In the genomic region with DNA sequence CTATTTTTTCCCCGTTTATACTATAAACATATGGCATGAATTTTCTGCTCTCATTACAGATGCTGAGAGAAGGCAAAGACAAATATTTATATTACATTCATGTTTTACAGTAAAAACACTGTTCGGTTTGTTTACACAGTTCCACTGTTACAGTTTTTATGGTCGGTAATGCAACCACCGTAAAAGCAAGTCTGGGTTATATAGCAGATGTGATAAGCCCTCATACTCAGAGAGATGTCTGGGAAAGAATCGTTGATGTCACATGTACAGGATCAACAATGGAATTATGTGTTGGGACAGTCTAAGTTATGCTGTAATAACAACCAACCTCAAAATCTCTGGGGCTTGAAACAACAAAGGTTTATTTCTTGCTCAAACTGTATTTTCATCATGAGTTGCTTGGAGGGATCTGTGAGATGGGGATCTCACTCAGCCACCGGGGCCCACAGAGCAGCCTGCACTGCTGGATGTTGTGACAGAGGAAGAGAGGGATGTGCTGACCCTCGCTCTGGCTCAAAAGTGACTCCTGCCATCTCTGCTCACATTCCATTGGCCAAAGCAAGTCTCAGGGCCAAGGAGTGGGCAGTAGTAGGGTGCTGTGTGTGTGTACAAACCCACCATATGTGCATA, we compare ENCODE assay signal across 14 cellular contexts.
A peak's percentile ranks its signal among the peaks of the same experiment; 100 is the strongest.
DNase-seq lines count a peak whose midpoint lies in the region; ATAC-seq, FAIRE-seq and TF ChIP-seq lines count a peak whose summit lies in the region.
"Had no signal": no experiment of that assay in that cellular context is flagged by ENCODE, and none has a peak within 500 bp of the region (broad histone marks: within the 10 kb centered on the region; RNA-seq: fewer than 3 reads in every experiment).

No MANE protein-coding gene starts in this region.

- H3K27ac ChIP-seq in A549 (no peak overlapping the region), hepatocyte (peak overlapping the region; percentile 59)
- H3K27ac ChIP-seq: BLaER1 treated with 17β-estradiol and CSF1 and Interleukin-3, amounts not matched to agents 10 nM and 100 nM had no signal

- no peak for TF ChIP-seq EP300 in A549 (IDR thresholded peaks at IDR 0.05)

- H3K4me1 ChIP-seq in A549 (peaks cover 11% of the 10 kb centered on the region; the same call in 1 of the 3 replicates), hepatocyte (ENCODE audit: insufficient read depth) (peaks cover 10% of the 10 kb centered on the region)
- H3K4me1 ChIP-seq: BLaER1 treated with 17β-estradiol and CSF1 and Interleukin-3, amounts not matched to agents 10 nM and 100 nM had no signal

- no peak for TF ChIP-seq POLR2A in A549 (IDR thresholded peaks at IDR 0.05; ENCODE audit: low read length)

- TF ChIP-seq CTCF in A549 (IDR thresholded peaks at IDR 0.05), result no peak
- TF ChIP-seq CTCF in HFFc6 (IDR thresholded peaks at IDR 0.05), result no peak
- TF ChIP-seq CTCF in hepatocyte (IDR thresholded peaks at IDR 0.05; ENCODE audit: poor library complexity), result no peak

- ATAC-seq in A549, result peak; percentile 30 to 66; a peak in 4 of 6 replicates
- ATAC-seq in activated naive CD4-positive, alpha-beta T cell treated with anti-CD3 and anti-CD28 coated beads, Interleukin-2, amount 50 U/mL, for 72 hours, result no peak
- ATAC-seq in stimulated activated memory B cell treated with anti-CD40 and anti-IgM and Interleukin-4, amounts not matched to agents 10 μg/mL and 1 μg/mL and 100 μg/mL, for 72 hours, result no peak
- ATAC-seq in activated CD8-positive, alpha-beta T cell treated with anti-CD3 and anti-CD28 coated beads, Interleukin-2, amount 10 ng/mL, durations not matched to agents 7 days and 5 days, result no peak
- ATAC-seq: stimulated activated naive CD8-positive, alpha-beta T cell treated with anti-CD3 and anti-CD28 coated beads, Interleukin-15, Interleukin-2, amounts not matched to agents 100 U/mL and 50 U/mL, for 24 hours had no signal

- peaks cover 21% of the 10 kb centered on the region for H3K9me3 Mint-ChIP-seq in HFFc6
- H3K9me3 Mint-ChIP-seq in activated naive CD4-positive, alpha-beta T cell treated with anti-CD3 and anti-CD28 coated beads, Interleukin-2, amount 50 U/mL, for 72 hours, result no peaks in the 10 kb centered on the region
- no peaks in the 10 kb centered on the region for H3K9me3 Mint-ChIP-seq in stimulated activated memory B cell treated with anti-CD40 and anti-IgM and Interleukin-4, amounts not matched to agents 10 μg/mL and 1 μg/mL and 100 μg/mL, for 72 hours
- H3K9me3 Mint-ChIP-seq in activated CD8-positive, alpha-beta T cell treated with anti-CD3 and anti-CD28 coated beads, Interleukin-2, amount 10 ng/mL, durations not matched to agents 7 days and 5 days (ENCODE audit: insufficient read depth), result no peaks in the 10 kb centered on the region

- CTCF ChIA-PET in A549 (lab: Yijun Ruan, JAX), result interaction anchor here (1.2 kb wide), 1 partner anchor 15 kb away, joined by 4 read pairs; no protein-coding TSS in a partner anchor
- CTCF ChIA-PET in activated CD8-positive, alpha-beta T cell treated with anti-CD3 and anti-CD28 coated beads, Interleukin-2, amount 10 ng/mL, durations not matched to agents 7 days and 5 days (lab: Charles Lee), result no interaction called here

- peaks cover 3% of the 10 kb centered on the region; the same call in 1 of the 2 replicates for H3K27me3 Mint-ChIP-seq in HFFc6 (ENCODE audit: insufficient read depth)
- no peaks in the 10 kb centered on the region for H3K27me3 Mint-ChIP-seq in stimulated activated memory B cell treated with anti-CD40 and anti-IgM and Interleukin-4, amounts not matched to agents 10 μg/mL and 1 μg/mL and 100 μg/mL, for 72 hours
- no peaks in the 10 kb centered on the region for H3K27me3 Mint-ChIP-seq in activated CD8-positive, alpha-beta T cell treated with anti-CD3 and anti-CD28 coated beads, Interleukin-2, amount 10 ng/mL, durations not matched to agents 7 days and 5 days (ENCODE audit: low read depth)

- H4K20me1 ChIP-seq in hepatocyte (ENCODE audit: insufficient read depth, poor library complexity, severe bottlenecking), result no peaks in the 10 kb centered on the region
- H4K20me1 ChIP-seq: BLaER1 treated with 17β-estradiol and CSF1 and Interleukin-3, amounts not matched to agents 10 nM and 100 nM had no signal

- peak overlapping the region; percentile 36 for H3K4me2 ChIP-seq in A549
- H3K4me2 ChIP-seq in hepatocyte, result peak overlapping the region; percentile 56
- H3K4me2 ChIP-seq: BLaER1 treated with 17β-estradiol and CSF1 and Interleukin-3, amounts not matched to agents 10 nM and 100 nM had no signal

- H3K36me3 Mint-ChIP-seq in HFFc6 (ENCODE audit: low read depth), result no peaks in the 10 kb centered on the region
- H3K36me3 Mint-ChIP-seq in activated naive CD4-positive, alpha-beta T cell treated with anti-CD3 and anti-CD28 coated beads, Interleukin-2, amount 50 U/mL, for 72 hours, result no peaks in the 10 kb centered on the region
- H3K36me3 Mint-ChIP-seq in stimulated activated memory B cell treated with anti-CD40 and anti-IgM and Interleukin-4, amounts not matched to agents 10 μg/mL and 1 μg/mL and 100 μg/mL, for 72 hours, result peaks cover 6% of the 10 kb centered on the region
- no peaks in the 10 kb centered on the region for H3K36me3 Mint-ChIP-seq in activated CD8-positive, alpha-beta T cell treated with anti-CD3 and anti-CD28 coated beads, Interleukin-2, amount 10 ng/mL, durations not matched to agents 7 days and 5 days (ENCODE audit: low read depth)

- FAIRE-seq in A549 (lab: Jason Lieb, UNC), result no peak
- FAIRE-seq: GM18507, H1 had no signal

- peak in 1 of 2 experiments; percentile 26 for DNase-seq in A549 (ENCODE audit: low read depth in 1 of 2, low spot score in 1 of 2)
- peak; percentile 1 for DNase-seq in HFFc6
- peak; percentile 71 to 82 for DNase-seq in SHP77 (lab: John Stamatoyannopoulos, UW)
- DNase-seq in hepatocyte (ENCODE audit: low spot score), result peak; percentile 59
- DNase-seq in mesenteric fat pad (ENCODE audit: low spot score), result no peak
- no peak for DNase-seq in activated naive CD4-positive, alpha-beta T cell treated with anti-CD3 and anti-CD28 coated beads, Interleukin-2, amount 50 U/mL, for 72 hours (ENCODE audit: low spot score in 2 of 2)
- DNase-seq in activated CD8-positive, alpha-beta T cell treated with anti-CD3 and anti-CD28 coated beads, Interleukin-2, amount 10 ng/mL, durations not matched to agents 7 days and 5 days, result no peak
- DNase-seq: activated CD4-positive, CD25-positive, alpha-beta regulatory T cell; activated naive CD4-positive, alpha-beta T cell; stimulated activated naive CD8-positive, alpha-beta T cell treated with anti-CD3 and anti-CD28 coated beads, Interleukin-15, Interleukin-2, amounts not matched to agents 100 U/mL and 50 U/mL, for 24 hours had no signal

- H3K36me3 ChIP-seq in hepatocyte (replicated peaks; ENCODE audit: insufficient read depth, low read depth), result no peaks in the 10 kb centered on the region
- H3K36me3 ChIP-seq: BLaER1 treated with 17β-estradiol and CSF1 and Interleukin-3, amounts not matched to agents 10 nM and 100 nM had no signal

- no peak overlapping the region for H2AFZ ChIP-seq in hepatocyte

- H3K27me3 ChIP-seq in hepatocyte, result no peaks in the 10 kb centered on the region
- H3K27me3 ChIP-seq: BLaER1 treated with 17β-estradiol and CSF1 and Interleukin-3, amounts not matched to agents 10 nM and 100 nM had no signal

- 35% methylated on average over 7 of the region's 7 CpGs for WGBS in A549 (ENCODE audit: missing lambda C conversion rate)
- 24% methylated on average over 7 of the region's 7 CpGs for WGBS in hepatocyte (ENCODE audit: low lambda C conversion rate, missing lambda C conversion rate)

- H3K9me3 ChIP-seq in A549 (no peaks in the 10 kb centered on the region), hepatocyte (ENCODE audit: low read depth) (no peaks in the 10 kb centered on the region)

- POLR2A ChIA-PET in A549 (lab: Yijun Ruan, JAX), result no interaction called here
- POLR2A ChIA-PET in activated CD8-positive, alpha-beta T cell treated with anti-CD3 and anti-CD28 coated beads, Interleukin-2, amount 10 ng/mL, durations not matched to agents 7 days and 5 days (lab: Charles Lee), result no interaction called here

- H3K4me3 Mint-ChIP-seq in HFFc6, result no peak overlapping the region
- no peak overlapping the region for H3K4me3 Mint-ChIP-seq in stimulated activated memory B cell treated with anti-CD40 and anti-IgM and Interleukin-4, amounts not matched to agents 10 μg/mL and 1 μg/mL and 100 μg/mL, for 72 hours
- H3K4me3 Mint-ChIP-seq in activated CD8-positive, alpha-beta T cell treated with anti-CD3 and anti-CD28 coated beads, Interleukin-2, amount 10 ng/mL, durations not matched to agents 7 days and 5 days, result no peak overlapping the region

- H3K4me3 ChIP-seq in A549 (no peak overlapping the region), hepatocyte (no peak overlapping the region)
- H3K4me3 ChIP-seq: BLaER1 treated with 17β-estradiol and CSF1 and Interleukin-3, amounts not matched to agents 10 nM and 100 nM had no signal

- H3K27ac Mint-ChIP-seq in HFFc6, result no peak overlapping the region
- H3K27ac Mint-ChIP-seq in activated naive CD4-positive, alpha-beta T cell treated with anti-CD3 and anti-CD28 coated beads, Interleukin-2, amount 50 U/mL, for 72 hours, result no peak overlapping the region
- no peak overlapping the region for H3K27ac Mint-ChIP-seq in stimulated activated memory B cell treated with anti-CD40 and anti-IgM and Interleukin-4, amounts not matched to agents 10 μg/mL and 1 μg/mL and 100 μg/mL, for 72 hours
- H3K27ac Mint-ChIP-seq in activated CD8-positive, alpha-beta T cell treated with anti-CD3 and anti-CD28 coated beads, Interleukin-2, amount 10 ng/mL, durations not matched to agents 7 days and 5 days, result no peak overlapping the region

- H3K9me2 ChIP-seq in hepatocyte (replicated peaks; ENCODE audit: insufficient read depth), result no peaks in the 10 kb centered on the region

- H3K79me2 ChIP-seq in hepatocyte, result no peaks in the 10 kb centered on the region

- no peak for TF ChIP-seq RAD21 in A549 (conservative IDR thresholded peaks at IDR 0.05 in 1 of 2, IDR thresholded peaks at IDR 0.05 in 1 of 2)

- H3K4me1 Mint-ChIP-seq in HFFc6 (ENCODE audit: low read depth), result no peaks in the 10 kb centered on the region
- peaks cover 14% of the 10 kb centered on the region for H3K4me1 Mint-ChIP-seq in stimulated activated memory B cell treated with anti-CD40 and anti-IgM and Interleukin-4, amounts not matched to agents 10 μg/mL and 1 μg/mL and 100 μg/mL, for 72 hours
- H3K4me1 Mint-ChIP-seq in activated CD8-positive, alpha-beta T cell treated with anti-CD3 and anti-CD28 coated beads, Interleukin-2, amount 10 ng/mL, durations not matched to agents 7 days and 5 days (ENCODE audit: low read depth), result no peaks in the 10 kb centered on the region

TF ChIP-seq in A549, 52 proteins besides CTCF, POLR2A, EP300 and RAD21 (continues in another document):
- no peak for TF ChIP-seq RNF2 (IDR thresholded peaks at IDR 0.05; ENCODE audit: borderline replicate concordance, low read depth)
- 0 out of 2 replicates have a peak, but pooled peaks have one; percentile 19 for TF ChIP-seq GATA3 (IDR thresholded peaks at IDR 0.05; ENCODE audit: borderline replicate concordance)
- TF ChIP-seq NPAS2 (CRISPR knock-in tag; IDR thresholded peaks at IDR 0.05; ENCODE audit: borderline replicate concordance), result no peak
- no peak for TF ChIP-seq EHMT2 (IDR thresholded peaks at IDR 0.05; ENCODE audit: low read depth)

Comparison
In these comparisons a context has a peak if more than half of its experiments do, and no peak if none do; other contexts are left out.
1. ATAC-seq: peak in A549 (2 of 2); none in activated naive CD4-positive, alpha-beta T cell treated with anti-CD3 and anti-CD28 coated beads, Interleukin-2, amount 50 U/mL, for 72 hours (0 of 2), stimulated activated memory B cell treated with anti-CD40 and anti-IgM and Interleukin-4, amounts not matched to agents 10 μg/mL and 1 μg/mL and 100 μg/mL, for 72 hours (single experiment) and activated CD8-positive, alpha-beta T cell treated with anti-CD3 and anti-CD28 coated beads, Interleukin-2, amount 10 ng/mL, durations not matched to agents 7 days and 5 days (single experiment).
2. DNase-seq: peak in HFFc6 (single experiment), SHP77 (2 of 2) and hepatocyte (single experiment); none in mesenteric fat pad (single experiment), activated naive CD4-positive, alpha-beta T cell treated with anti-CD3 and anti-CD28 coated beads, Interleukin-2, amount 50 U/mL, for 72 hours (0 of 2) and activated CD8-positive, alpha-beta T cell treated with anti-CD3 and anti-CD28 coated beads, Interleukin-2, amount 10 ng/mL, durations not matched to agents 7 days and 5 days (single experiment).